ENCODE assay signal across 1 cellular context in genomic region chr22:43018615-43019014, GRCh38.
TF ChIP-seq lines count a peak whose summit lies in the region.

No MANE protein-coding gene starts in this region.

TF ChIP-seq in HepG2, 621 proteins besides CTCF, POLR2A, EP300 and RAD21 (continued from another document and continues in another):
- TF ChIP-seq ZNF609 (CRISPR knock-in tag; IDR thresholded peaks at IDR 0.05; ENCODE audit: borderline replicate concordance) (0 out of 2 replicates have a peak, but pooled peaks have one; percentile 48), YY1 (IDR thresholded peaks at IDR 0.05; ENCODE audit: insufficient read depth, insufficient replicate concordance, low read depth, low read length) (no peak), NPAS2 (CRISPR knock-in tag; IDR thresholded peaks at IDR 0.05; ENCODE audit: borderline replicate concordance) (no peak), RBFOX2 (IDR thresholded peaks at IDR 0.05; ENCODE audit: low read depth, low read length) (0 out of 2 replicates have a peak, but pooled peaks have one; percentile 42), ZNF720 (CRISPR knock-in tag; IDR thresholded peaks at IDR 0.05) (no peak), HIC2 (CRISPR knock-in tag; IDR thresholded peaks at IDR 0.05; ENCODE audit: low read depth) (0 out of 2 replicates have a peak, but pooled peaks have one; percentile 52), ZNF205 (CRISPR knock-in tag; IDR thresholded peaks at IDR 0.05) (peak; percentile 100), ZNF761 (CRISPR knock-in tag; conservative IDR thresholded peaks at IDR 0.05) (peak; percentile 29; the same call in 1 of the 2 replicates), ZNF556 (CRISPR knock-in tag; IDR thresholded peaks at IDR 0.05; ENCODE audit: borderline replicate concordance) (peak; percentile 40; the same call in 1 of the 2 replicates), CREB1 (IDR thresholded peaks at IDR 0.05) (no peak), CREB1 (CRISPR knock-in tag; IDR thresholded peaks at IDR 0.05) (no peak), ZSCAN30 (CRISPR knock-in tag; IDR thresholded peaks at IDR 0.05) (peak; percentile 54; the same call in 1 of the 2 replicates), ZNF256 (CRISPR knock-in tag; conservative IDR thresholded peaks at IDR 0.05) (0 out of 2 replicates have a peak, but pooled peaks have one; percentile 55), ZNF124 (CRISPR knock-in tag; IDR thresholded peaks at IDR 0.05) (peak; percentile 86), ZNF598 (CRISPR knock-in tag; IDR thresholded peaks at IDR 0.05; ENCODE audit: borderline replicate concordance) (no peak), ZNF704 (CRISPR knock-in tag; IDR thresholded peaks at IDR 0.05; ENCODE audit: borderline replicate concordance) (no peak), RARA (CRISPR knock-in tag; IDR thresholded peaks at IDR 0.05) (peak; percentile 66), MED8 (CRISPR knock-in tag; IDR thresholded peaks at IDR 0.05; ENCODE audit: insufficient replicate concordance) (peak; percentile 19), GATAD2A (CRISPR knock-in tag; IDR thresholded peaks at IDR 0.05) (peak; percentile 92), SYNCRIP (IDR thresholded peaks at IDR 0.05; ENCODE audit: insufficient read depth, low read depth, low read length) (no peak), DMAP1 (CRISPR knock-in tag; IDR thresholded peaks at IDR 0.05) (peak; percentile 48; the same call in 1 of the 2 replicates), ZNF24 (IDR thresholded peaks at IDR 0.05) (0 out of 2 replicates have a peak, but pooled peaks have one; percentile 36), ZNF710 (CRISPR knock-in tag; IDR thresholded peaks at IDR 0.05; ENCODE audit: borderline replicate concordance) (peak; percentile 42; the same call in 1 of the 2 replicates), KDM3A (CRISPR knock-in tag; IDR thresholded peaks at IDR 0.05; ENCODE audit: low read depth) (0 out of 2 replicates have a peak, but pooled peaks have one; percentile 51), HMGXB4 (CRISPR knock-in tag; IDR thresholded peaks at IDR 0.05; ENCODE audit: borderline replicate concordance in 1 of 2, low read depth in 1 of 2) (0 out of 4 replicates have a peak, but pooled peaks have one; percentile 38 to 43), SUZ12 (IDR thresholded peaks at IDR 0.05; ENCODE audit: low read depth, low read length) (no peak), HOMEZ (CRISPR knock-in tag; IDR thresholded peaks at IDR 0.05; ENCODE audit: low read depth) (peak; percentile 19; the same call in 1 of the 2 replicates), THYN1 (CRISPR knock-in tag; IDR thresholded peaks at IDR 0.05; ENCODE audit: borderline replicate concordance, low read depth) (no peak), ZNF770 (CRISPR knock-in tag; IDR thresholded peaks at IDR 0.05) (peak; percentile 44; the same call in 1 of the 2 replicates), ELF4 (CRISPR knock-in tag; IDR thresholded peaks at IDR 0.05; ENCODE audit: borderline replicate concordance) (0 out of 2 replicates have a peak, but pooled peaks have one; percentile 53), ZNF792 (CRISPR knock-in tag; IDR thresholded peaks at IDR 0.05) (peak; percentile 55; the same call in 1 of the 2 replicates), SMAD1 (CRISPR knock-in tag; IDR thresholded peaks at IDR 0.05; ENCODE audit: borderline replicate concordance, low read depth) (0 out of 2 replicates have a peak, but pooled peaks have one; percentile 51), ZSCAN31 (CRISPR knock-in tag; IDR thresholded peaks at IDR 0.05; ENCODE audit: low read depth) (peak; percentile 78), ATF7-NPFF (CRISPR knock-in tag; IDR thresholded peaks at IDR 0.05; ENCODE audit: low read depth) (0 out of 2 replicates have a peak, but pooled peaks have one; percentile 42), ZNF331 (CRISPR knock-in tag; IDR thresholded peaks at IDR 0.05) (peak; percentile 72)
- TF ChIP-seq, protein P1, sequence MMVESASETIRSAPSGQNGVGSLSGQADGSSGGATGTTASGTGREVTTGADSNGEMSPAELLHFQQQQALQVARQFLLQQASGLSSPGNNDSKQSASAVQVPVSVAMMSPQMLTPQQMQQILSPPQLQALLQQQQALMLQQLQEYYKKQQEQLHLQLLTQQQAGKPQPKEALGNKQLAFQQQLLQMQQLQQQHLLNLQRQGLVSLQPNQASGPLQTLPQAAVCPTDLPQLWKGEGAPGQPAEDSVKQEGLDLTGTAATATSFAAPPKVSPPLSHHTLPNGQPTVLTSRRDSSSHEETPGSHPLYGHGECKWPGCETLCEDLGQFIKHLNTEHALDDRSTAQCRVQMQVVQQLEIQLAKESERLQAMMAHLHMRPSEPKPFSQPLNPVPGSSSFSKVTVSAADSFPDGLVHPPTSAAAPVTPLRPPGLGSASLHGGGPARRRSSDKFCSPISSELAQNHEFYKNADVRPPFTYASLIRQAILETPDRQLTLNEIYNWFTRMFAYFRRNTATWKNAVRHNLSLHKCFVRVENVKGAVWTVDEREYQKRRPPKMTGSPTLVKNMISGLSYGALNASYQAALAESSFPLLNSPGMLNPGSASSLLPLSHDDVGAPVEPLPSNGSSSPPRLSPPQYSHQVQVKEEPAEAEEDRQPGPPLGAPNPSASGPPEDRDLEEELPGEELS (CRISPR knock-in tag; IDR thresholded peaks at IDR 0.05) = peak; percentile 83
- TF ChIP-seq, protein P2, sequence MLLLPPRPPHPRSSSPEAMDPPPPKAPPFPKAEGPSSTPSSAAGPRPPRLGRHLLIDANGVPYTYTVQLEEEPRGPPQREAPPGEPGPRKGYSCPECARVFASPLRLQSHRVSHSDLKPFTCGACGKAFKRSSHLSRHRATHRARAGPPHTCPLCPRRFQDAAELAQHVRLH (CRISPR knock-in tag; IDR thresholded peaks at IDR 0.05; ENCODE audit: borderline replicate concordance, low read depth) = no peak
- TF ChIP-seq, protein P3, sequence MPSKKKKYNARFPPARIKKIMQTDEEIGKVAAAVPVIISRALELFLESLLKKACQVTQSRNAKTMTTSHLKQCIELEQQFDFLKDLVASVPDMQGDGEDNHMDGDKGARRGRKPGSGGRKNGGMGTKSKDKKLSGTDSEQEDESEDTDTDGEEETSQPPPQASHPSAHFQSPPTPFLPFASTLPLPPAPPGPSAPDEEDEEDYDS (CRISPR knock-in tag; IDR thresholded peaks at IDR 0.05) = peak; percentile 75
